In the genomic region with DNA sequence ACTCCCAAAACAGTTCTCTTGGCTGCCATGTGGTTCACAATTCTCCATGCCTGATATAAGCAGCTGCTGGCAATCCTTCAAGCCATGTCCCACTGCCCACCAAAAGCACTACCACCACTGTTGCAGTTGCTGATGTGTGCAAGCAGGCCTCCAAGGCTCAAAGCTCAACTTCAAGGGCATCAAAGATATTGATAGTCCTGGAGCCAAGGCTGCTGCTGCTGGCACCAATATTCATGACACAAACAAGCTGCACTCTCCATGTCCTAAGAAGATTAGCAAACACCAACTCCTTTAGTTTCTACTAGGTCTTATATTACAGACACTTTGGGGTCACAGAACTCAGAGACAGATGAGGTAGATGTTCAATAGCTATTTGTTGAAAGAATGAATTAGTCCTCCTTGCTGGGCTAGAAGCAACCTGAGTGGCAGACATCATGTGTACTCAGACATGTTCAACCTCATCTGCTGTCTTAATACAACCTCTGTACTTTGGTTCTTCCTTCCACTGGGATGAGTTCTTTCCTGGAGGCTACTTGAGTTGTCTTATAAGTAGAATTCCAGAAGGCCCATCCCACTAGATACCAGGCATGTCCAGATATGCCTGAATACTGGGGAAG, we compare ENCODE assay signal across 1 cellular context.
TF ChIP-seq lines count a peak whose summit lies in the region.

No MANE protein-coding gene starts in this region.

TF ChIP-seq in HepG2, 621 proteins besides CTCF, POLR2A, EP300 and RAD21 (continued from another document and continues in another):
- TF ChIP-seq, protein P1, sequence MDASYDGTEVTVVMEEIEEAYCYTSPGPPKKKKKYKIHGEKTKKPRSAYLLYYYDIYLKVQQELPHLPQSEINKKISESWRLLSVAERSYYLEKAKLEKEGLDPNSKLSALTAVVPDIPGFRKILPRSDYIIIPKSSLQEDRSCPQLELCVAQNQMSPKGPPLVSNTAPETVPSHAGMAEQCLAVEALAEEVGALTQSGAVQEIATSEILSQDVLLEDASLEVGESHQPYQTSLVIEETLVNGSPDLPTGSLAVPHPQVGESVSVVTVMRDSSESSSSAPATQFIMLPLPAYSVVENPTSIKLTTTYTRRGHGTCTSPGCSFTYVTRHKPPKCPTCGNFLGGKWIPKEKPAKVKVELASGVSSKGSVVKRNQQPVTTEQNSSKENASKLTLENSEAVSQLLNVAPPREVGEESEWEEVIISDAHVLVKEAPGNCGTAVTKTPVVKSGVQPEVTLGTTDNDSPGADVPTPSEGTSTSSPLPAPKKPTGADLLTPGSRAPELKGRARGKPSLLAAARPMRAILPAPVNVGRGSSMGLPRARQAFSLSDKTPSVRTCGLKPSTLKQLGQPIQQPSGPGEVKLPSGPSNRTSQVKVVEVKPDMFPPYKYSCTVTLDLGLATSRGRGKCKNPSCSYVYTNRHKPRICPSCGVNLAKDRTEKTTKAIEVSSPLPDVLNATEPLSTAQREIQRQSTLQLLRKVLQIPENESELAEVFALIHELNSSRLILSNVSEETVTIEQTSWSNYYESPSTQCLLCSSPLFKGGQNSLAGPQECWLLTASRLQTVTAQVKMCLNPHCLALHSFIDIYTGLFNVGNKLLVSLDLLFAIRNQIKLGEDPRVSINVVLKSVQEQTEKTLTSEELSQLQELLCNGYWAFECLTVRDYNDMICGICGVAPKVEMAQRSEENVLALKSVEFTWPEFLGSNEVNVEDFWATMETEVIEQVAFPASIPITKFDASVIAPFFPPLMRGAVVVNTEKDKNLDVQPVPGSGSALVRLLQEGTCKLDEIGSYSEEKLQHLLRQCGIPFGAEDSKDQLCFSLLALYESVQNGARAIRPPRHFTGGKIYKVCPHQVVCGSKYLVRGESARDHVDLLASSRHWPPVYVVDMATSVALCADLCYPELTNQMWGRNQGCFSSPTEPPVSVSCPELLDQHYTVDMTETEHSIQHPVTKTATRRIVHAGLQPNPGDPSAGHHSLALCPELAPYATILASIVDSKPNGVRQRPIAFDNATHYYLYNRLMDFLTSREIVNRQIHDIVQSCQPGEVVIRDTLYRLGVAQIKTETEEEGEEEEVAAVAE (CRISPR knock-in tag; IDR thresholded peaks at IDR 0.05; ENCODE audit: borderline replicate concordance) = 0 out of 2 replicates have a peak, but pooled peaks have one; percentile 41
- TF ChIP-seq ZNF530 (CRISPR knock-in tag; IDR thresholded peaks at IDR 0.05; ENCODE audit: low read depth) (no peak), CBX5 (CRISPR knock-in tag; IDR thresholded peaks at IDR 0.05; ENCODE audit: borderline replicate concordance) (peak; percentile 93; the same call in 1 of the 2 replicates), RXRB (CRISPR knock-in tag; IDR thresholded peaks at IDR 0.05; ENCODE audit: borderline replicate concordance) (peak; percentile 81), IRX3 (CRISPR knock-in tag; IDR thresholded peaks at IDR 0.05; ENCODE audit: borderline replicate concordance, low read depth) (no peak), YEATS4 (CRISPR knock-in tag; IDR thresholded peaks at IDR 0.05; ENCODE audit: borderline replicate concordance) (0 out of 2 replicates have a peak, but pooled peaks have one; percentile 19), HOXA5 (CRISPR knock-in tag; IDR thresholded peaks at IDR 0.05) (no peak), GABPA (IDR thresholded peaks at IDR 0.05; ENCODE audit: low read depth, low read length) (no peak), GABPA (CRISPR knock-in tag; IDR thresholded peaks at IDR 0.05; ENCODE audit: low read depth) (peak; percentile 43; the same call in 1 of the 2 replicates), SPEN (CRISPR knock-in tag; IDR thresholded peaks at IDR 0.05; ENCODE audit: low read depth) (peak; percentile 54; the same call in 1 of the 2 replicates), FLYWCH1 (CRISPR knock-in tag; IDR thresholded peaks at IDR 0.05) (no peak), RORA (CRISPR knock-in tag; IDR thresholded peaks at IDR 0.05) (0 out of 2 replicates have a peak, but pooled peaks have one; percentile 35), TRIM24 (CRISPR knock-in tag; IDR thresholded peaks at IDR 0.05) (peak; percentile 42; the same call in 1 of the 2 replicates), SALL1 (CRISPR knock-in tag; IDR thresholded peaks at IDR 0.05) (peak; percentile 100), PHF8 (CRISPR knock-in tag; IDR thresholded peaks at IDR 0.05) (peak; percentile 42; the same call in 1 of the 2 replicates), ZNF607 (CRISPR knock-in tag; IDR thresholded peaks at IDR 0.05; ENCODE audit: borderline replicate concordance) (peak; percentile 34; the same call in 1 of the 2 replicates), BHLHE40 (IDR thresholded peaks at IDR 0.05; ENCODE audit: low read length) (peak; percentile 53; the same call in 1 of the 2 replicates), SMAD9 (CRISPR knock-in tag; IDR thresholded peaks at IDR 0.05) (no peak), SIX1 (CRISPR knock-in tag; IDR thresholded peaks at IDR 0.05; ENCODE audit: borderline replicate concordance) (peak; percentile 63; the same call in 1 of the 2 replicates)
- TF ChIP-seq, protein P2, sequence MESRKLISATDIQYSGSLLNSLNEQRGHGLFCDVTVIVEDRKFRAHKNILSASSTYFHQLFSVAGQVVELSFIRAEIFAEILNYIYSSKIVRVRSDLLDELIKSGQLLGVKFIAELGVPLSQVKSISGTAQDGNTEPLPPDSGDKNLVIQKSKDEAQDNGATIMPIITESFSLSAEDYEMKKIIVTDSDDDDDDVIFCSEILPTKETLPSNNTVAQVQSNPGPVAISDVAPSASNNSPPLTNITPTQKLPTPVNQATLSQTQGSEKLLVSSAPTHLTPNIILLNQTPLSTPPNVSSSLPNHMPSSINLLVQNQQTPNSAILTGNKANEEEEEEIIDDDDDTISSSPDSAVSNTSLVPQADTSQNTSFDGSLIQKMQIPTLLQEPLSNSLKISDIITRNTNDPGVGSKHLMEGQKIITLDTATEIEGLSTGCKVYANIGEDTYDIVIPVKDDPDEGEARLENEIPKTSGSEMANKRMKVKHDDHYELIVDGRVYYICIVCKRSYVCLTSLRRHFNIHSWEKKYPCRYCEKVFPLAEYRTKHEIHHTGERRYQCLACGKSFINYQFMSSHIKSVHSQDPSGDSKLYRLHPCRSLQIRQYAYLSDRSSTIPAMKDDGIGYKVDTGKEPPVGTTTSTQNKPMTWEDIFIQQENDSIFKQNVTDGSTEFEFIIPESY (CRISPR knock-in tag; IDR thresholded peaks at IDR 0.05) = peak; percentile 51; the same call in 1 of the 2 replicates
- TF ChIP-seq, protein P3, sequence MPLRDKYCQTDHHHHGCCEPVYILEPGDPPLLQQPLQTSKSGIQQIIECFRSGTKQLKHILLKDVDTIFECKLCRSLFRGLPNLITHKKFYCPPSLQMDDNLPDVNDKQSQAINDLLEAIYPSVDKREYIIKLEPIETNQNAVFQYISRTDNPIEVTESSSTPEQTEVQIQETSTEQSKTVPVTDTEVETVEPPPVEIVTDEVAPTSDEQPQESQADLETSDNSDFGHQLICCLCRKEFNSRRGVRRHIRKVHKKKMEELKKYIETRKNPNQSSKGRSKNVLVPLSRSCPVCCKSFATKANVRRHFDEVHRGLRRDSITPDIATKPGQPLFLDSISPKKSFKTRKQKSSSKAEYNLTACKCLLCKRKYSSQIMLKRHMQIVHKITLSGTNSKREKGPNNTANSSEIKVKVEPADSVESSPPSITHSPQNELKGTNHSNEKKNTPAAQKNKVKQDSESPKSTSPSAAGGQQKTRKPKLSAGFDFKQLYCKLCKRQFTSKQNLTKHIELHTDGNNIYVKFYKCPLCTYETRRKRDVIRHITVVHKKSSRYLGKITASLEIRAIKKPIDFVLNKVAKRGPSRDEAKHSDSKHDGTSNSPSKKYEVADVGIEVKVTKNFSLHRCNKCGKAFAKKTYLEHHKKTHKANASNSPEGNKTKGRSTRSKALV (CRISPR knock-in tag; IDR thresholded peaks at IDR 0.05) = peak; percentile 41; the same call in 1 of the 2 replicates
- TF ChIP-seq, protein P4, sequence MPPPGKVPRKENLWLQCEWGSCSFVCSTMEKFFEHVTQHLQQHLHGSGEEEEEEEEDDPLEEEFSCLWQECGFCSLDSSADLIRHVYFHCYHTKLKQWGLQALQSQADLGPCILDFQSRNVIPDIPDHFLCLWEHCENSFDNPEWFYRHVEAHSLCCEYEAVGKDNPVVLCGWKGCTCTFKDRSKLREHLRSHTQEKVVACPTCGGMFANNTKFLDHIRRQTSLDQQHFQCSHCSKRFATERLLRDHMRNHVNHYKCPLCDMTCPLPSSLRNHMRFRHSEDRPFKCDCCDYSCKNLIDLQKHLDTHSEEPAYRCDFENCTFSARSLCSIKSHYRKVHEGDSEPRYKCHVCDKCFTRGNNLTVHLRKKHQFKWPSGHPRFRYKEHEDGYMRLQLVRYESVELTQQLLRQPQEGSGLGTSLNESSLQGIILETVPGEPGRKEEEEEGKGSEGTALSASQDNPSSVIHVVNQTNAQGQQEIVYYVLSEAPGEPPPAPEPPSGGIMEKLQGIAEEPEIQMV (CRISPR knock-in tag; IDR thresholded peaks at IDR 0.05; ENCODE audit: low read depth) = 0 out of 2 replicates have a peak, but pooled peaks have one; percentile 55
- TF ChIP-seq, protein P5, sequence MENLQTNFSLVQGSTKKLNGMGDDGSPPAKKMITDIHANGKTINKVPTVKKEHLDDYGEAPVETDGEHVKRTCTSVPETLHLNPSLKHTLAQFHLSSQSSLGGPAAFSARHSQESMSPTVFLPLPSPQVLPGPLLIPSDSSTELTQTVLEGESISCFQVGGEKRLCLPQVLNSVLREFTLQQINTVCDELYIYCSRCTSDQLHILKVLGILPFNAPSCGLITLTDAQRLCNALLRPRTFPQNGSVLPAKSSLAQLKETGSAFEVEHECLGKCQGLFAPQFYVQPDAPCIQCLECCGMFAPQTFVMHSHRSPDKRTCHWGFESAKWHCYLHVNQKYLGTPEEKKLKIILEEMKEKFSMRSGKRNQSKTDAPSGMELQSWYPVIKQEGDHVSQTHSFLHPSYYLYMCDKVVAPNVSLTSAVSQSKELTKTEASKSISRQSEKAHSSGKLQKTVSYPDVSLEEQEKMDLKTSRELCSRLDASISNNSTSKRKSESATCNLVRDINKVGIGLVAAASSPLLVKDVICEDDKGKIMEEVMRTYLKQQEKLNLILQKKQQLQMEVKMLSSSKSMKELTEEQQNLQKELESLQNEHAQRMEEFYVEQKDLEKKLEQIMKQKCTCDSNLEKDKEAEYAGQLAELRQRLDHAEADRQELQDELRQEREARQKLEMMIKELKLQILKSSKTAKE (CRISPR knock-in tag; IDR thresholded peaks at IDR 0.05; ENCODE audit: borderline replicate concordance) = peak; percentile 75
- TF ChIP-seq, protein P6, sequence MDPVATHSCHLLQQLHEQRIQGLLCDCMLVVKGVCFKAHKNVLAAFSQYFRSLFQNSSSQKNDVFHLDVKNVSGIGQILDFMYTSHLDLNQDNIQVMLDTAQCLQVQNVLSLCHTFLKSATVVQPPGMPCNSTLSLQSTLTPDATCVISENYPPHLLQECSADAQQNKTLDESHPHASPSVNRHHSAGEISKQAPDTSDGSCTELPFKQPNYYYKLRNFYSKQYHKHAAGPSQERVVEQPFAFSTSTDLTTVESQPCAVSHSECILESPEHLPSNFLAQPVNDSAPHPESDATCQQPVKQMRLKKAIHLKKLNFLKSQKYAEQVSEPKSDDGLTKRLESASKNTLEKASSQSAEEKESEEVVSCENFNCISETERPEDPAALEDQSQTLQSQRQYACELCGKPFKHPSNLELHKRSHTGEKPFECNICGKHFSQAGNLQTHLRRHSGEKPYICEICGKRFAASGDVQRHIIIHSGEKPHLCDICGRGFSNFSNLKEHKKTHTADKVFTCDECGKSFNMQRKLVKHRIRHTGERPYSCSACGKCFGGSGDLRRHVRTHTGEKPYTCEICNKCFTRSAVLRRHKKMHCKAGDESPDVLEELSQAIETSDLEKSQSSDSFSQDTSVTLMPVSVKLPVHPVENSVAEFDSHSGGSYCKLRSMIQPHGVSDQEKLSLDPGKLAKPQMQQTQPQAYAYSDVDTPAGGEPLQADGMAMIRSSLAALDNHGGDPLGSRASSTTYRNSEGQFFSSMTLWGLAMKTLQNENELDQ (CRISPR knock-in tag; IDR thresholded peaks at IDR 0.05; ENCODE audit: borderline replicate concordance) = peak; percentile 87; the same call in 1 of the 2 replicates
- TF ChIP-seq, protein P7, sequence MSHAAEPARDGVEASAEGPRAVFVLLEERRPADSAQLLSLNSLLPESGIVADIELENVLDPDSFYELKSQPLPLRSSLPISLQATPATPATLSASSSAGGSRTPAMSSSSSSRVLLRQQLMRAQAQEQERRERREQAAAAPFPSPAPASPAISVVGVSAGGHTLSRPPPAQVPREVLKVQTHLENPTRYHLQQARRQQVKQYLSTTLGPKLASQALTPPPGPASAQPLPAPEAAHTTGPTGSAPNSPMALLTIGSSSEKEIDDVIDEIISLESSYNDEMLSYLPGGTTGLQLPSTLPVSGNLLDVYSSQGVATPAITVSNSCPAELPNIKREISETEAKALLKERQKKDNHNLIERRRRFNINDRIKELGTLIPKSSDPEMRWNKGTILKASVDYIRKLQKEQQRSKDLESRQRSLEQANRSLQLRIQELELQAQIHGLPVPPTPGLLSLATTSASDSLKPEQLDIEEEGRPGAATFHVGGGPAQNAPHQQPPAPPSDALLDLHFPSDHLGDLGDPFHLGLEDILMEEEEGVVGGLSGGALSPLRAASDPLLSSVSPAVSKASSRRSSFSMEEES (CRISPR knock-in tag; IDR thresholded peaks at IDR 0.05) = peak; percentile 50; the same call in 1 of the 2 replicates
- TF ChIP-seq, protein P8, sequence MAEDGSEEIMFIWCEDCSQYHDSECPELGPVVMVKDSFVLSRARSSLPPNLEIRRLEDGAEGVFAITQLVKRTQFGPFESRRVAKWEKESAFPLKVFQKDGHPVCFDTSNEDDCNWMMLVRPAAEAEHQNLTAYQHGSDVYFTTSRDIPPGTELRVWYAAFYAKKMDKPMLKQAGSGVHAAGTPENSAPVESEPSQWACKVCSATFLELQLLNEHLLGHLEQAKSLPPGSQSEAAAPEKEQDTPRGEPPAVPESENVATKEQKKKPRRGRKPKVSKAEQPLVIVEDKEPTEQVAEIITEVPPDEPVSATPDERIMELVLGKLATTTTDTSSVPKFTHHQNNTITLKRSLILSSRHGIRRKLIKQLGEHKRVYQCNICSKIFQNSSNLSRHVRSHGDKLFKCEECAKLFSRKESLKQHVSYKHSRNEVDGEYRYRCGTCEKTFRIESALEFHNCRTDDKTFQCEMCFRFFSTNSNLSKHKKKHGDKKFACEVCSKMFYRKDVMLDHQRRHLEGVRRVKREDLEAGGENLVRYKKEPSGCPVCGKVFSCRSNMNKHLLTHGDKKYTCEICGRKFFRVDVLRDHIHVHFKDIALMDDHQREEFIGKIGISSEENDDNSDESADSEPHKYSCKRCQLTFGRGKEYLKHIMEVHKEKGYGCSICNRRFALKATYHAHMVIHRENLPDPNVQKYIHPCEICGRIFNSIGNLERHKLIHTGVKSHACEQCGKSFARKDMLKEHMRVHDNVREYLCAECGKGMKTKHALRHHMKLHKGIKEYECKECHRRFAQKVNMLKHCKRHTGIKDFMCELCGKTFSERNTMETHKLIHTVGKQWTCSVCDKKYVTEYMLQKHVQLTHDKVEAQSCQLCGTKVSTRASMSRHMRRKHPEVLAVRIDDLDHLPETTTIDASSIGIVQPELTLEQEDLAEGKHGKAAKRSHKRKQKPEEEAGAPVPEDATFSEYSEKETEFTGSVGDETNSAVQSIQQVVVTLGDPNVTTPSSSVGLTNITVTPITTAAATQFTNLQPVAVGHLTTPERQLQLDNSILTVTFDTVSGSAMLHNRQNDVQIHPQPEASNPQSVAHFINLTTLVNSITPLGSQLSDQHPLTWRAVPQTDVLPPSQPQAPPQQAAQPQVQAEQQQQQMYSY (CRISPR knock-in tag; IDR thresholded peaks at IDR 0.05) = no peak
